In genomic region chr19:2041686-2042484, GRCh38 we compare ENCODE assay signal across 8 cellular contexts.
A peak's percentile ranks its signal among the peaks of the same experiment; 100 is the strongest.
DNase-seq lines count a peak whose midpoint lies in the region; ATAC-seq and TF ChIP-seq lines count a peak whose summit lies in the region.

No MANE protein-coding gene starts in this region.

- peak; percentile 95 for DNase-seq in NCI-H226
- DNase-seq in activated CD4-positive, alpha-beta T cell treated with anti-CD3 and anti-CD28 coated beads for 4 hours = peak; percentile 99
- DNase-seq in choroid plexus epithelial cell (ENCODE audit: low read depth) = peak; percentile 96
- DNase-seq in kidney glomerular epithelial cell (lab: John Stamatoyannopoulos, UW) = peak; percentile 87
- peak; percentile 99 for DNase-seq in stimulated activated CD4-positive, alpha-beta T cell treated with anti-CD3 and anti-CD28 coated beads, Interleukin-1b, Interleukin-23, amount 100 ng/mL, for 1 hour (ENCODE audit: low read depth in 2 of 2)
- no peak for DNase-seq in HuH-7.5 (ENCODE audit: low spot score)

- H3K4me3 ChIP-seq in choroid plexus epithelial cell (ENCODE audit: low read depth, low read length) = peak overlapping the region; percentile 28

- peak; percentile 69 for ATAC-seq in GM18868 (IDR thresholded peaks at IDR 0.05; ENCODE audit: unreplicated experiment)
- ATAC-seq in HG03103 (IDR thresholded peaks at IDR 0.05; ENCODE audit: low read depth, unreplicated experiment) = peak; percentile 58

- no peak for TF ChIP-seq CTCF in choroid plexus epithelial cell (conservative IDR thresholded peaks at IDR 0.05; ENCODE audit: low read depth, low read length)
